Comparison of ENCODE assay signal across 15 cellular contexts in the genomic region with DNA sequence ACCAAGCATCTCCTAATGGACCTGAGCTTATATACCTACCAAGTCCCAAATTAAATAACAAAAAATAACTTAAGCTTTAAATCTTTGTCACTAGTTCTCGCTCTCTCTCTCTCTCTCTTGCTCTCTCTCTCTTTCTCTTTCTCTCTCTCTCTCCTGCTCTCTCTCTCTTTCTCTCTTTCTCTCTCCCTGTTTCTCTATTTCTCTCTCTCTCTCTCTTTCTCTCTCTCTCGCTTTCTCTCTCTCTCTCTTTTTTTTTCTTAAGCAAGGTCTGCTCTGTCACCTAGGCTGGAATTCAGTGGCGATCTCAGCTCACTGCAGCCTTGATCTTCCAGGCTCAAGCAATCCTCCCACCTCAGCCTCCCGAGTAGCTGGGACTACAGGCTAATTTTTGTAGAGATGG.
DNase-seq lines count a peak whose midpoint lies in the region; ATAC-seq and TF ChIP-seq lines count a peak whose summit lies in the region.
"Had no signal": no experiment of that assay in that cellular context is flagged by ENCODE, and none has a peak within 500 bp of the region (broad histone marks: within the 10 kb centered on the region; RNA-seq: fewer than 3 reads in every experiment).

No MANE protein-coding gene starts in this region.

- no peaks in the 10 kb centered on the region for H3K36me3 ChIP-seq in HEK293 (ENCODE audit: control insufficient read depth in 2 of 2, insufficient read depth in 1 of 2, low read length in 2 of 2)
- H3K36me3 ChIP-seq in brain microvascular endothelial cell (replicated peaks): no peaks in the 10 kb centered on the region
- no peaks in the 10 kb centered on the region for H3K36me3 ChIP-seq in psoas muscle (ENCODE audit: insufficient read depth in 1 of 2, low read depth in 1 of 2)
- H3K36me3 ChIP-seq: HAP-1 had no signal

- DNase-seq in memory B cell (ENCODE audit: low spot score in 2 of 2): no peak
- no peak for DNase-seq in brain microvascular endothelial cell
- no peak for DNase-seq in psoas muscle
- DNase-seq: ACHN; CD4-positive, alpha-beta memory T cell; DMS153; DMS79; GDM1; KG1 had no signal

- H3K27me3 Mint-ChIP-seq in memory B cell: no peaks in the 10 kb centered on the region
- H3K27me3 Mint-ChIP-seq in stimulated activated memory B cell treated with anti-CD40 and anti-IgM and Interleukin-4, amounts not matched to agents 10 μg/mL and 1 μg/mL and 100 μg/mL, for 72 hours: no peaks in the 10 kb centered on the region

- no peaks in the 10 kb centered on the region for H3K9me3 ChIP-seq in HEK293 (ENCODE audit: control insufficient read depth, insufficient read depth, low read depth, low read length)
- no peaks in the 10 kb centered on the region for H3K9me3 ChIP-seq in psoas muscle
- H3K9me3 ChIP-seq: HAP-1 had no signal

- H3K27me3 ChIP-seq in brain microvascular endothelial cell (replicated peaks) (no peaks in the 10 kb centered on the region), psoas muscle (ENCODE audit: insufficient read depth in 3 of 3, low read length in 2 of 3) (no peaks in the 10 kb centered on the region)

- no peak for ATAC-seq in memory B cell (ENCODE audit: low read depth)
- ATAC-seq in stimulated activated memory B cell treated with anti-CD40 and anti-IgM and Interleukin-4, amounts not matched to agents 10 μg/mL and 1 μg/mL and 100 μg/mL, for 72 hours: no peak
- ATAC-seq in psoas muscle: no peak
- ATAC-seq in GM21423 (IDR thresholded peaks at IDR 0.05; ENCODE audit: unreplicated experiment): no peak
- ATAC-seq: HepG2 had no signal

- peaks cover 40% of the 10 kb centered on the region for H3K36me3 Mint-ChIP-seq in memory B cell
- peaks cover 38% of the 10 kb centered on the region for H3K36me3 Mint-ChIP-seq in stimulated activated memory B cell treated with anti-CD40 and anti-IgM and Interleukin-4, amounts not matched to agents 10 μg/mL and 1 μg/mL and 100 μg/mL, for 72 hours
- H3K36me3 Mint-ChIP-seq: CD4-positive, alpha-beta memory T cell had no signal

- H3K9me3 Mint-ChIP-seq in memory B cell: no peaks in the 10 kb centered on the region
- no peaks in the 10 kb centered on the region for H3K9me3 Mint-ChIP-seq in stimulated activated memory B cell treated with anti-CD40 and anti-IgM and Interleukin-4, amounts not matched to agents 10 μg/mL and 1 μg/mL and 100 μg/mL, for 72 hours
- H3K9me3 Mint-ChIP-seq: CD4-positive, alpha-beta memory T cell had no signal

- no peak for TF ChIP-seq CTCF in HEK293 (tag by site-specific recombination; IDR thresholded peaks at IDR 0.05)
- TF ChIP-seq CTCF in brain microvascular endothelial cell (IDR thresholded peaks at IDR 0.05; ENCODE audit: low read depth, low read length, missing control alignments): no peak
- TF ChIP-seq CTCF in psoas muscle (IDR thresholded peaks at IDR 0.05): no peak

- H3K27ac Mint-ChIP-seq in memory B cell: peak overlapping the region; percentile 84
- peak overlapping the region; percentile 36 for H3K27ac Mint-ChIP-seq in stimulated activated memory B cell treated with anti-CD40 and anti-IgM and Interleukin-4, amounts not matched to agents 10 μg/mL and 1 μg/mL and 100 μg/mL, for 72 hours
- H3K27ac Mint-ChIP-seq: CD4-positive, alpha-beta memory T cell had no signal

- H3K4me3 Mint-ChIP-seq in memory B cell: no peak overlapping the region
- no peak overlapping the region for H3K4me3 Mint-ChIP-seq in stimulated activated memory B cell treated with anti-CD40 and anti-IgM and Interleukin-4, amounts not matched to agents 10 μg/mL and 1 μg/mL and 100 μg/mL, for 72 hours
- H3K4me3 Mint-ChIP-seq: CD4-positive, alpha-beta memory T cell had no signal

- in situ Hi-C loops in brain microvascular endothelial cell (cut with HindIII; ENCODE audit: low pct_ligation_motif_present, low sequenced_read_pairs): no loop called here

- 93 to 97% (median 97%) methylated on average over 4 of the region's 4 CpGs for WGBS in psoas muscle, 3 donors

- CTCF ChIA-PET in HEK293 (lab: Yijun Ruan, JAX): interaction anchor here (0.7 kb wide), 1 partner anchor 322 kb away, joined by 3 read pairs; no protein-coding TSS in a partner anchor

- intact Hi-C loops in psoas muscle (cut with DNase I): no loop called here

- H3K4me1 ChIP-seq in HEK293 (ENCODE audit: control insufficient read depth, insufficient read depth, low read length) (no peaks in the 10 kb centered on the region), psoas muscle (no peaks in the 10 kb centered on the region)

- H3K27ac ChIP-seq in HEK293 (ENCODE audit: extremely low read depth, low read depth, low read length) (no peak overlapping the region), brain microvascular endothelial cell (no peak overlapping the region), psoas muscle (no peak overlapping the region)
- H3K27ac ChIP-seq: C4-2B had no signal

- peaks cover 10% of the 10 kb centered on the region for H3K4me1 Mint-ChIP-seq in memory B cell
- H3K4me1 Mint-ChIP-seq in stimulated activated memory B cell treated with anti-CD40 and anti-IgM and Interleukin-4, amounts not matched to agents 10 μg/mL and 1 μg/mL and 100 μg/mL, for 72 hours: peaks cover 38% of the 10 kb centered on the region

- POLR2A ChIA-PET in HEK293 (lab: Yijun Ruan, JAX): no interaction called here

- H3K4me3 ChIP-seq in HEK293 (ENCODE audit: low read depth, low read length): no peak overlapping the region
- no peak overlapping the region for H3K4me3 ChIP-seq in brain microvascular endothelial cell (ENCODE audit: low read depth, low read length)
- no peak overlapping the region for H3K4me3 ChIP-seq in psoas muscle
- H3K4me3 ChIP-seq: HAP-1 had no signal

TF ChIP-seq in HEK293, 187 proteins besides CTCF, POLR2A, EP300 and RAD21:
- peak; percentile 96 for TF ChIP-seq ZNF596 (tag by site-specific recombination; IDR thresholded peaks at IDR 0.05)
- no peak for TF ChIP-seq ZNF423 (tag by site-specific recombination; IDR thresholded peaks at IDR 0.05)
- TF ChIP-seq ZNF585B (tag by site-specific recombination; IDR thresholded peaks at IDR 0.05): no peak
- no peak for TF ChIP-seq ZNF792 (tag by site-specific recombination; IDR thresholded peaks at IDR 0.05)
- no peak for TF ChIP-seq ZNF37A (tag by site-specific recombination; IDR thresholded peaks at IDR 0.05)
- TF ChIP-seq ZNF114 (tag by site-specific recombination; IDR thresholded peaks at IDR 0.05): no peak
- no peak for TF ChIP-seq GFI1B (tag by site-specific recombination; IDR thresholded peaks at IDR 0.05)
TF ChIP-seq in HEK293: peak in this region for 1.
